20 cellular contexts compared by ENCODE assay signal in genomic region chr7:158933468-158934139, GRCh38.
"Had no signal": no experiment of that assay in that cellular context is flagged by ENCODE, and none has a peak within 500 bp of the region (broad histone marks: within the 10 kb centered on the region; RNA-seq: fewer than 3 reads in every experiment).

No MANE protein-coding gene starts in this region.

- H3K27ac ChIP-seq: adrenal gland, hepatocyte, left ventricle myocardium inferior, neutrophil, right atrium auricular region, transverse colon had no signal

- H3K9me3 ChIP-seq: adrenal gland, neutrophil, transverse colon had no signal

- H3K4me1 ChIP-seq: adrenal gland, left ventricle myocardium inferior, right atrium auricular region, transverse colon had no signal

- ATAC-seq: activated T-cell treated with anti-CD3 and anti-CD28 coated beads, Interleukin-2, amount 50 U/mL, for 4 hours; esophagus mucosa; naive thymus-derived CD8-positive, alpha-beta T cell; WTC11 had no signal

- H3K4me1 Mint-ChIP-seq: activated CD4-positive, alpha-beta memory T cell treated with anti-CD3 and anti-CD28 coated beads, Interleukin-2, amount 10 ng/mL, durations not matched to agents 7 days and 5 days; activated naive CD4-positive, alpha-beta T cell treated with anti-CD3 and anti-CD28 coated beads, Interleukin-2, amount 50 U/mL, for 24 hours; WTC11 had no signal

- H3K27ac Mint-ChIP-seq: activated CD4-positive, alpha-beta memory T cell treated with anti-CD3 and anti-CD28 coated beads, Interleukin-2, amount 10 ng/mL, durations not matched to agents 7 days and 5 days; activated naive CD4-positive, alpha-beta T cell treated with anti-CD3 and anti-CD28 coated beads, Interleukin-2, amount 50 U/mL, for 24 hours; progenitor cell of endocrine pancreas; WTC11 had no signal

- H3K4me3 ChIP-seq: adrenal gland, hepatocyte, left ventricle myocardium inferior, right atrium auricular region, transverse colon had no signal

- H3K27me3 Mint-ChIP-seq: activated CD4-positive, alpha-beta memory T cell treated with anti-CD3 and anti-CD28 coated beads, Interleukin-2, amount 10 ng/mL, durations not matched to agents 7 days and 5 days; activated naive CD4-positive, alpha-beta T cell treated with anti-CD3 and anti-CD28 coated beads, Interleukin-2, amount 50 U/mL, for 24 hours; naive thymus-derived CD8-positive, alpha-beta T cell; progenitor cell of endocrine pancreas had no signal

- H3K36me3 ChIP-seq: neutrophil had no signal

- DNase-seq: activated CD4-positive, alpha-beta memory T cell treated with anti-CD3 and anti-CD28 coated beads, Interleukin-2, amount 10 ng/mL, durations not matched to agents 7 days and 5 days; activated CD4-positive, alpha-beta T cell treated with anti-CD3 and anti-CD28 coated beads for 4 hours; activated effector memory CD4-positive, alpha-beta T cell treated with Interleukin-2 at 50 U/mL for 16 hours; activated T-cell treated with anti-CD3 and anti-CD28 coated beads, Interleukin-2, amount 50 U/mL, for 4 hours; caudate nucleus; left ventricle myocardium inferior; naive thymus-derived CD8-positive, alpha-beta T cell; small intestine; stimulated activated CD4-positive, alpha-beta T cell treated with anti-CD3 and anti-CD28 coated beads, Interleukin-4, amount 100 ng/mL, for 4 hours; stimulated activated CD8-positive, alpha-beta memory T cell treated with anti-CD3 and anti-CD28 coated beads, Interleukin-4, amount 100 ng/mL, for 48 hours; stimulated activated naive CD4-positive, alpha-beta T cell treated with Interleukin-2 at 50 U/mL for 16 hours; transverse colon had no signal

- H3K4me3 Mint-ChIP-seq: activated CD4-positive, alpha-beta memory T cell treated with anti-CD3 and anti-CD28 coated beads, Interleukin-2, amount 10 ng/mL, durations not matched to agents 7 days and 5 days; activated naive CD4-positive, alpha-beta T cell treated with anti-CD3 and anti-CD28 coated beads, Interleukin-2, amount 50 U/mL, for 24 hours; activated T-cell treated with anti-CD3 and anti-CD28 coated beads, Interleukin-2, amount 50 U/mL, for 4 hours; naive thymus-derived CD8-positive, alpha-beta T cell; WTC11 had no signal
